Comparison of ENCODE assay signal across 10 cellular contexts in genomic region chr11:117199916-117200812, GRCh38. TPM values are rescaled to one million over a fixed set of nuclear protein-coding genes. Genes with fewer than 3 reads are reported as not detected.
DNase-seq lines count a peak whose midpoint lies in the region; ATAC-seq, FAIRE-seq and TF ChIP-seq lines count a peak whose summit lies in the region.
"Had no signal": no experiment of that assay in that cellular context is flagged by ENCODE, and none has a peak within 500 bp of the region (broad histone marks: within the 10 kb centered on the region; RNA-seq: fewer than 3 reads in every experiment).

No MANE protein-coding gene starts in this region.

- H3K4me2 ChIP-seq in PC-9 (no peak overlapping the region), MM.1S (ENCODE audit: low read depth, low read length) (no peak overlapping the region)

- H3F3A ChIP-seq in PC-9 (ENCODE audit: insufficient read depth, low read depth), result no peaks in the 10 kb centered on the region
- H3F3A ChIP-seq in MM.1S (ENCODE audit: insufficient read depth, low read length), result no peaks in the 10 kb centered on the region

- no peaks in the 10 kb centered on the region for H3K9me2 ChIP-seq in PC-9 (ENCODE audit: insufficient read depth)
- no peaks in the 10 kb centered on the region for H3K9me2 ChIP-seq in MM.1S (replicated peaks; ENCODE audit: insufficient read depth, low read length)

- FAIRE-seq in RCC 7860 (lab: Jason Lieb, UNC), result no peak

- POLR2A ChIA-PET in PC-9 (lab: Charles Lee; ENCODE audit: unreplicated experiment), result no interaction called here

- H3K9ac ChIP-seq in HUES64 (ENCODE audit: low read depth, low read length) (peak overlapping the region; percentile 83), colonic mucosa (ENCODE audit: low read depth in 2 of 2, low read length in 2 of 2) (peak overlapping the region; percentile 74 to 77), MM.1S (ENCODE audit: low read length) (no peak overlapping the region)

- DNase-seq in colonic mucosa, result no peak
- DNase-seq in RCC 7860 (ENCODE audit: low spot score), result no peak
- DNase-seq in PC-9, result no peak
- no peak for DNase-seq in MM.1S
- DNase-seq: NCI-H510A had no signal

- H2AFZ ChIP-seq in PC-9 (no peak overlapping the region), MM.1S (ENCODE audit: low read length) (no peak overlapping the region)

- WGBS in HUES64, result 19% methylated on average over 11 of the region's 13 CpGs
- WGBS in mesodermal cell (ENCODE audit: insufficient coverage in 2 of 2), 2 experiments, result 17 to 19% methylated on average over 6 of the region's 13 CpGs

- BruUV-seq in PC-9 (replicated peaks; lab: Mats Ljungman, UMichigan), result no TSS peak

- H4K20me1 ChIP-seq in PC-9 (ENCODE audit: insufficient read depth) (no peaks in the 10 kb centered on the region; the same call in 1 of the 2 replicates), MM.1S (ENCODE audit: insufficient read depth, low read length) (no peaks in the 10 kb centered on the region)

- H3K27ac ChIP-seq in HUES64 (ENCODE audit: low read depth, low read length) (peak overlapping the region; percentile 98), colonic mucosa (peak overlapping the region; percentile 71), mesodermal cell (ENCODE audit: low read depth, low read length, severe bottlenecking) (peak overlapping the region; percentile 83), temporal lobe (ENCODE audit: low read depth, low read length) (peak overlapping the region; percentile 70), PC-9 (no peak overlapping the region), MM.1S (ENCODE audit: low read length) (no peak overlapping the region)
- H3K27ac ChIP-seq: VCaP had no signal

- intact Hi-C loops in colonic mucosa (cut with DNase I) (no loop called here), PC-9 (cut with micrococcal nuclease; ENCODE audit: unreplicated experiment) (no loop called here)

- H3K4me3 ChIP-seq in HUES64 (ENCODE audit: low read length) (peak overlapping the region; percentile 54), colonic mucosa (peak overlapping the region; percentile 33), mesodermal cell (ENCODE audit: extremely low read depth, insufficient read depth, low read length, poor library complexity, severe bottlenecking) (peak overlapping the region; percentile 51), PC-9 (no peak overlapping the region), MM.1S (ENCODE audit: low read length) (no peak overlapping the region)

- H3K27me3 ChIP-seq in HUES64 (ENCODE audit: insufficient read depth, low read length) (no peaks in the 10 kb centered on the region), colonic mucosa (no peaks in the 10 kb centered on the region), PC-9 (ENCODE audit: insufficient read depth, low read depth) (no peaks in the 10 kb centered on the region), MM.1S (replicated peaks; ENCODE audit: insufficient read depth, low read length) (no peaks in the 10 kb centered on the region)

- H3K9me3 ChIP-seq in HUES64 (ENCODE audit: insufficient read depth, low read depth, low read length) (no peaks in the 10 kb centered on the region), colonic mucosa (no peaks in the 10 kb centered on the region), mesodermal cell (ENCODE audit: control insufficient read depth, low read length) (no peaks in the 10 kb centered on the region), PC-9 (ENCODE audit: insufficient read depth, low read depth) (no peaks in the 10 kb centered on the region), MM.1S (replicated peaks; ENCODE audit: insufficient read depth, low read length) (no peaks in the 10 kb centered on the region)

- H3K36me3 ChIP-seq in HUES64 (ENCODE audit: insufficient read depth, low read length) (peaks cover 39% of the 10 kb centered on the region), colonic mucosa (no peaks in the 10 kb centered on the region), mesodermal cell (ENCODE audit: control insufficient read depth, insufficient read depth, low read length) (peaks cover 42% of the 10 kb centered on the region), PC-9 (ENCODE audit: low read depth) (no peaks in the 10 kb centered on the region), MM.1S (replicated peaks; ENCODE audit: insufficient read depth, low read length) (no peaks in the 10 kb centered on the region)

- no peak for ATAC-seq in HG03280 (IDR thresholded peaks at IDR 0.05; ENCODE audit: unreplicated experiment)

- H3K79me2 ChIP-seq in PC-9 (ENCODE audit: low read depth) (no peaks in the 10 kb centered on the region), MM.1S (ENCODE audit: low read length) (no peaks in the 10 kb centered on the region)

- CTCF ChIA-PET in PC-9 (lab: Charles Lee), result no interaction called here

- TF ChIP-seq CTCF in colonic mucosa (IDR thresholded peaks at IDR 0.05), result no peak
- no peak for TF ChIP-seq CTCF in PC-9 (conservative IDR thresholded peaks at IDR 0.05)
- TF ChIP-seq CTCF in MM.1S (IDR thresholded peaks at IDR 0.05; ENCODE audit: low read length), result no peak

- H3K4me1 ChIP-seq in HUES64 (ENCODE audit: insufficient read depth, low read length) (peaks cover 21% of the 10 kb centered on the region), colonic mucosa (peaks cover 8% of the 10 kb centered on the region), mesodermal cell (ENCODE audit: control insufficient read depth, insufficient read depth, low read length, poor library complexity, severe bottlenecking) (peaks cover 54% of the 10 kb centered on the region), PC-9 (replicated peaks; ENCODE audit: insufficient read depth) (no peaks in the 10 kb centered on the region), MM.1S (ENCODE audit: low read length) (no peaks in the 10 kb centered on the region)

RNA-seq across cellular contexts. Expression of gene TAGLN, which starts 1.0 kb away (rescaled TPM):
- 181 TPM for polyA plus RNA-seq in HUES64 (2013, experiment 1 of 2)
- 168 TPM for polyA plus RNA-seq in HUES64 (2013, experiment 2 of 2)
- total RNA-seq in colonic mucosa (100 to 1,000 TPM in 1 of 2 donors, 10 to 100 TPM in 1; 86.8 to 989 TPM), temporal lobe (13.0 TPM), PC-9 (2021) (11.0 and 16.9 TPM in 2 replicates)
- 696 TPM for polyA plus RNA-seq in mesodermal cell (2013, experiment 1 of 2)
- 449 TPM for polyA plus RNA-seq in mesodermal cell (2013, experiment 2 of 2)

RNA-seq across cellular contexts. Expression of gene SIDT2, which starts 21.6 kb away (rescaled TPM):
- polyA plus RNA-seq in HUES64 (2013, experiment 1 of 2), result 8.8 TPM
- 10.9 TPM for polyA plus RNA-seq in HUES64 (2013, experiment 2 of 2)
- total RNA-seq in colonic mucosa (10 to 100 TPM; 42.9 to 69.3 TPM), temporal lobe (11.3 TPM), PC-9 (2021) (20.1 and 20.3 TPM in 2 replicates)
- polyA plus RNA-seq in mesodermal cell (2013, experiment 1 of 2), result 24.4 TPM
- 22.4 TPM for polyA plus RNA-seq in mesodermal cell (2013, experiment 2 of 2)

RNA-seq across cellular contexts. Expression of gene PCSK7, which starts 31.7 kb away (rescaled TPM):
- 18.9 TPM for polyA plus RNA-seq in HUES64 (2013, experiment 1 of 2)
- 18.6 TPM for polyA plus RNA-seq in HUES64 (2013, experiment 2 of 2)
- total RNA-seq in colonic mucosa, result 100 to 1,000 TPM; 111 to 195 TPM
- 24.7 TPM for polyA plus RNA-seq in mesodermal cell (2013, experiment 1 of 2)
- 23.8 TPM for polyA plus RNA-seq in mesodermal cell (2013, experiment 2 of 2)
- total RNA-seq in temporal lobe, result 17.0 TPM
- 41.6 and 50.4 TPM in 2 replicates for total RNA-seq in PC-9 (2021)

RNA-seq across cellular contexts. Expression of gene RNF214, which starts 32.3 kb away (rescaled TPM):
- 27.3 TPM for polyA plus RNA-seq in HUES64 (2013, experiment 1 of 2)
- 22.9 TPM for polyA plus RNA-seq in HUES64 (2013, experiment 2 of 2)
- total RNA-seq in colonic mucosa, result 10 to 100 TPM; 20.0 to 20.3 TPM
- polyA plus RNA-seq in mesodermal cell (2013, experiment 1 of 2), result 34.0 TPM
- polyA plus RNA-seq in mesodermal cell (2013, experiment 2 of 2), result 31.0 TPM
- 14.8 TPM for total RNA-seq in temporal lobe
- total RNA-seq in PC-9 (2021), result 27.2 and 28.1 TPM in 2 replicates

RNA-seq across cellular contexts. Expression of gene PAFAH1B2, which starts 56.1 kb away (rescaled TPM):
- 73.1 TPM for polyA plus RNA-seq in HUES64 (2013, experiment 1 of 2)
- 76.4 TPM for polyA plus RNA-seq in HUES64 (2013, experiment 2 of 2)
- total RNA-seq in colonic mucosa, result 10 to 100 TPM; 76.4 to 80.5 TPM
- 65.6 TPM for polyA plus RNA-seq in mesodermal cell (2013, experiment 1 of 2)
- polyA plus RNA-seq in mesodermal cell (2013, experiment 2 of 2), result 65.0 TPM
- 142 TPM for total RNA-seq in temporal lobe
- 83.7 and 91.3 TPM in 2 replicates for total RNA-seq in PC-9 (2021)

Comparison
In these comparisons a context has a peak if more than half of its experiments do, and no peak if none do; other contexts are left out.
1. H3K27ac ChIP-seq: peak in HUES64 (single experiment), colonic mucosa (single experiment), mesodermal cell (single experiment) and temporal lobe (single experiment); none in PC-9 (single experiment) and MM.1S (single experiment).
2. H3K4me3 ChIP-seq: peak in HUES64 (single experiment), colonic mucosa (single experiment) and mesodermal cell (single experiment); none in PC-9 (single experiment) and MM.1S (single experiment).